In genomic region chr4:44725166-44725565, GRCh38 we compare ENCODE assay signal across 1 cellular context.
TF ChIP-seq lines count a peak whose summit lies in the region.

No MANE protein-coding gene starts in this region.

TF ChIP-seq in A549, 52 proteins besides CTCF, POLR2A, EP300 and RAD21 (continued from another document):
- TF ChIP-seq MAZ (IDR thresholded peaks at IDR 0.05; ENCODE audit: borderline replicate concordance, low read depth, low read length) (no peak), BHLHE40 (IDR thresholded peaks at IDR 0.05; ENCODE audit: low read depth, low read length) (no peak), HES2 (IDR thresholded peaks at IDR 0.05) (no peak), REST (IDR thresholded peaks at IDR 0.05) (no peak), CHD4 (IDR thresholded peaks at IDR 0.05; ENCODE audit: borderline replicate concordance) (no peak), HDAC2 (IDR thresholded peaks at IDR 0.05) (no peak), ZFP36 (IDR thresholded peaks at IDR 0.05; ENCODE audit: borderline replicate concordance, partially characterized antibody) (no peak), CEBPB (IDR thresholded peaks at IDR 0.05) (no peak)
